Comparison of ENCODE assay signal across 22 cellular contexts in genomic region chr1:226420860-226421259, GRCh38.
"Had no signal": no experiment of that assay in that cellular context is flagged by ENCODE, and none has a peak within 500 bp of the region (broad histone marks: within the 10 kb centered on the region; RNA-seq: fewer than 3 reads in every experiment).

No MANE protein-coding gene starts in this region.

- DNase-seq: activated CD4-positive, alpha-beta T cell treated with anti-CD3 and anti-CD28 coated beads, Interleukin-2, amount 10 ng/mL, durations not matched to agents 7 days and 5 days; activated CD4-positive, CD25-positive, alpha-beta regulatory T cell treated with anti-CD3 and anti-CD28 coated beads, Interleukin-2, amount 50 U/mL, for 72 hours; activated CD8-positive, alpha-beta memory T cell treated with anti-CD3 and anti-CD28 coated beads, Interleukin-2, amount 10 ng/mL, durations not matched to agents 7 days and 5 days; activated CD8-positive, alpha-beta T cell treated with anti-CD3 and anti-CD28 coated beads for 36 hours; activated effector memory CD4-positive, alpha-beta T cell treated with anti-CD3 and anti-CD28 coated beads, Interleukin-2, amount 50 U/mL, for 16 hours; activated T-cell treated with anti-CD3 and anti-CD28 coated beads for 4 hours; aorta; dermis blood vessel endothelial cell; effector memory CD4-positive, alpha-beta T cell; hippocampal formation; kidney glomerular epithelial cell; left ventricle myocardium inferior; retina; spleen; stimulated activated CD4-positive, alpha-beta T cell treated with anti-CD3 and anti-CD28 coated beads, Interleukin-4, amount 100 ng/mL, for 24 hours; substantia nigra; thyroid gland; upper lobe of right lung; WERI-Rb-1 had no signal

- H3K4me1 ChIP-seq: thyroid gland, upper lobe of right lung had no signal

- H3K27me3 ChIP-seq: esophagus muscularis mucosa, spleen, thyroid gland, upper lobe of right lung had no signal

- H3K36me3 ChIP-seq: esophagus muscularis mucosa, left ventricle myocardium inferior, spleen, thyroid gland, upper lobe of right lung, WERI-Rb-1 had no signal

- H3K9me3 ChIP-seq: esophagus muscularis mucosa, left ventricle myocardium inferior, spleen, thyroid gland, upper lobe of right lung had no signal

- FAIRE-seq: endothelial cell of umbilical vein, frontal cortex had no signal

- H3K4me3 ChIP-seq: esophagus muscularis mucosa, left ventricle myocardium inferior, spleen, thyroid gland, upper lobe of right lung had no signal

- H3K27ac ChIP-seq: esophagus muscularis mucosa, left ventricle myocardium inferior, spleen, thyroid gland, upper lobe of right lung, WERI-Rb-1 had no signal
